In the genomic region with DNA sequence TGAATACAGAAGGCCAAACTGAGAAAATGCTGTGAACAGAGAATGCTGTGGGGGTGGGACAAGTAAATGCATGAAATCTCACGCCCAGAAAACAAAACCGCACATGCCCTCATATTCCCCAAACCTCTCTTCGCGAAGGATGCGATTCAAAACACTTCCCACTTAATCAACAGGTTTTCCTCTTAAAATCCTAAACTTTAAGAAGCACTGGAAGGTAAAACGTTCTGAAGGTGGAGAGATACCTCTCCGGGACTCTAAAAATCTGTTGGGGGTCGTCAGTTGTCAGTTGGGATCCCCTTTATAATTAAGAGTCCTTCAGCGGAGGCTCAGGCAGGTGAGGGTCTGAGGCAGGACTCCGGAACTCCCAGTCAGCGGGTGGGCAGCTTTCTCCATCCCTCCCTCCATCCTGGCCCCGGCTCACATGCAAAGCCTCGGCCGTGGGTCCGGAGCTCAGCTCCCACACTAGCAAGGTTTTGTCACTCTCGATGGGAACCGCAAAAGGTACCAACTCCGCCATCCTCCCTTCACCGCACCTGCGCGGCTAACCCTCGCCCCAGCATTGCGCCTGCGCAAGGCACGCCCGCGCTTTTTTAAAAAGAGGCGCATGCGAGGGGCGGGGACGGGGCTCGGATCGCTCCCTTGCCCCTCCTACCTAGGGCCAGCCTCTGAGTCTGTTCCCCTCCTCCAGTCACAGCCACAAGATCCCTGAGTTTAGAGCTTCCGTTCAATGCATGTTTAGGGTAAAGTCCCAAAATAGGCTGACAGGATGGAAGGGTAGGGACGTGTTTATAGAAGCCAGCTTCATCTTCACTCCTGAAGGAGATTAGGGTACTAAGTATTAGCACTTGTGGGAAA, we compare ENCODE assay signal across 8 cellular contexts. TPM values are rescaled to one million over a fixed set of nuclear protein-coding genes. Genes with fewer than 3 reads are reported as not detected.
DNase-seq lines count a peak whose midpoint lies in the region; ATAC-seq and TF ChIP-seq lines count a peak whose summit lies in the region.

A gene with protein sequence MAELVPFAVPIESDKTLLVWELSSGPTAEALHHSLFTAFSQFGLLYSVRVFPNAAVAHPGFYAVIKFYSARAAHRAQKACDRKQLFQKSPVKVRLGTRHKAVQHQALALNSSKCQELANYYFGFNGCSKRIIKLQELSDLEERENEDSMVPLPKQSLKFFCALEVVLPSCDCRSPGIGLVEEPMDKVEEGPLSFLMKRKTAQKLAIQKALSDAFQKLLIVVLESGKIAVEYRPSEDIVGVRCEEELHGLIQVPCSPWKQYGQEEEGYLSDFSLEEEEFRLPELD (minus strand): TSS at position 563 of the 855 bp plus-strand sequence. CDS start 46 bp downstream, at position 517.

- no peak for TF ChIP-seq EP300 in SK-N-SH (IDR thresholded peaks at IDR 0.05; ENCODE audit: borderline replicate concordance in 1 of 2, low read depth in 1 of 2, low read length in 1 of 2)

- TF ChIP-seq RAD21 in SK-N-SH (IDR thresholded peaks at IDR 0.05; ENCODE audit: low read length) = no peak

- CTCF ChIA-PET in SK-N-SH (lab: Yijun Ruan, JAX) = interaction anchor here (0.9 to 1.4 kb wide), 4 partner anchors 17 to 553 kb away, joined by 3 to 7 read pairs (median 4); no protein-coding TSS in a partner anchor

- peak within 1 kb of the TSS; percentile 82 for H3K27ac Mint-ChIP-seq in progenitor cell of endocrine pancreas

- H3K4me3 Mint-ChIP-seq in progenitor cell of endocrine pancreas (ENCODE audit: low read depth) = peak within 1 kb of the TSS; percentile 87

- H3K9me3 ChIP-seq in SK-N-SH (no peaks in the 10 kb centered on the region), heart right ventricle (no peaks in the 10 kb centered on the region)

- H3K4me1 ChIP-seq in SK-N-SH (ENCODE audit: control insufficient read depth in 1 of 2, insufficient read depth in 2 of 2, low read depth in 1 of 2, low read length in 1 of 2) (peaks cover 3 to 8% of the 10 kb centered on the region in 2 experiments; a peak in 2 of 4 replicates), heart right ventricle (peaks cover 0 to 33% (median 12%) of the 10 kb centered on the region in 9 donors)

- H3K4me2 ChIP-seq in SK-N-SH = peak within 1 kb of the TSS; percentile 89

- H3K36me3 ChIP-seq in SK-N-SH (replicated peaks in 1 of 2; ENCODE audit: control insufficient read depth in 1 of 2, insufficient read depth in 2 of 2, low read length in 1 of 2) (no peaks in the 10 kb centered on the region), heart right ventricle (no peaks in the 10 kb centered on the region)

- no peaks in the 10 kb centered on the region for H3K9me3 Mint-ChIP-seq in progenitor cell of endocrine pancreas (ENCODE audit: low read depth)

- H3K9me2 ChIP-seq in SK-N-SH = no peaks in the 10 kb centered on the region

- H3K36me3 Mint-ChIP-seq in progenitor cell of endocrine pancreas (ENCODE audit: insufficient read depth) = no peaks in the 10 kb centered on the region

- H3K79me2 ChIP-seq in SK-N-SH (ENCODE audit: insufficient read depth) = no peaks in the 10 kb centered on the region

- peak within 1 kb of the TSS; percentile 94 for H2AFZ ChIP-seq in SK-N-SH (ENCODE audit: low read depth)

- H4K20me1 ChIP-seq in SK-N-SH (ENCODE audit: insufficient read depth) = no peaks in the 10 kb centered on the region

- DNase-seq in CMK (ENCODE audit: low read depth) (peak; percentile 45), NCI-H1092 treated with DMSO at 0.1 percent for 48 hours (lab: John Stamatoyannopoulos, UW) (peak; percentile 81), SK-N-SH (peak; percentile 92), heart right ventricle (peak; percentile 49 to 65), progenitor cell of endocrine pancreas (ENCODE audit: low spot score, unreplicated experiment) (peak; percentile 86), ureter (ENCODE audit: low spot score) (peak; percentile 62)
- DNase-seq in activated naive CD4-positive, alpha-beta T cell treated with anti-CD3 and anti-CD28 coated beads, Interleukin-2, amount 50 U/mL, for 16 hours = peak; percentile 82

- peak within 1 kb of the TSS; percentile 65 to 69 for H3K4me3 ChIP-seq in SK-N-SH (ENCODE audit: low read depth in 2 of 2, low read length in 1 of 2)
- peak within 1 kb of the TSS in 9 of 10 donors; percentile 12 to 53 (median 42) for H3K4me3 ChIP-seq in heart right ventricle

- H3K27ac ChIP-seq in SK-N-SH (ENCODE audit: low read depth in 2 of 2, low read length in 1 of 2) (no peak within 1 kb of the TSS), heart right ventricle (no peak within 1 kb of the TSS)

- TF ChIP-seq CTCF in SK-N-SH (IDR thresholded peaks at IDR 0.05) (no peak), heart right ventricle (IDR thresholded peaks at IDR 0.05) (no peak), progenitor cell of endocrine pancreas (IDR thresholded peaks at IDR 0.05; ENCODE audit: unreplicated experiment) (no peak)

- ATAC-seq in GM21737 (IDR thresholded peaks at IDR 0.05; ENCODE audit: unreplicated experiment) = peak; percentile 79
- ATAC-seq in heart right ventricle = peak; percentile 57 to 94 (median 85)

- WGBS in SK-N-SH (ENCODE audit: low lambda C conversion rate) = 4% methylated on average over 34 of the region's 35 CpGs
- 2 to 4% methylated on average over 35 of the region's 35 CpGs for WGBS in heart right ventricle, 2 donors

- H3K9ac ChIP-seq in SK-N-SH = peak within 1 kb of the TSS; percentile 23; the same call in 1 of the 2 replicates

- peaks cover 11% of the 10 kb centered on the region for H3F3A ChIP-seq in SK-N-SH (replicated peaks; ENCODE audit: insufficient read depth)

- peaks cover 16% of the 10 kb centered on the region for H3K4me1 Mint-ChIP-seq in progenitor cell of endocrine pancreas (ENCODE audit: low read depth)

- intact Hi-C loops in heart right ventricle (cut with DNase I) = loop anchor here in 1 of 10 donors (10.0 kb wide), 1 partner anchor 54 kb away; a partner anchor contains a TSS

- no peaks in the 10 kb centered on the region for H3K27me3 Mint-ChIP-seq in progenitor cell of endocrine pancreas

- POLR2A ChIA-PET in SK-N-SH (lab: Yijun Ruan, JAX) = no interaction called here

- no peaks in the 10 kb centered on the region for H3K27me3 ChIP-seq in SK-N-SH (ENCODE audit: insufficient read depth)
- peaks cover 0 to 22% (median 6%) of the 10 kb centered on the region in 7 donors for H3K27me3 ChIP-seq in heart right ventricle

TF ChIP-seq in SK-N-SH, 30 proteins besides CTCF, POLR2A, EP300 and RAD21 (continues in another document):
- TF ChIP-seq GATA2 (CRISPR knock-in tag; IDR thresholded peaks at IDR 0.05) (no peak), YY1 (IDR thresholded peaks at IDR 0.05; ENCODE audit: low read depth) (peak; percentile 44; the same call in 1 of the 2 replicates), FOXM1 (IDR thresholded peaks at IDR 0.05; ENCODE audit: low read depth) (no peak), CHD2 (IDR thresholded peaks at IDR 0.05; ENCODE audit: low read length, partially characterized antibody) (peak; percentile 6), NRF1 (IDR thresholded peaks at IDR 0.05; ENCODE audit: low read depth, low read length) (peak; percentile 92), GABPA (IDR thresholded peaks at IDR 0.05; ENCODE audit: low read depth) (no peak), RCOR1 (IDR thresholded peaks at IDR 0.05; ENCODE audit: low read length) (no peak), TAF1 (IDR thresholded peaks at IDR 0.05; ENCODE audit: borderline replicate concordance, low read depth, low read length) (no peak), SIN3A (IDR thresholded peaks at IDR 0.05; ENCODE audit: borderline replicate concordance, low read depth, low read length) (peak; percentile 54; the same call in 1 of the 2 replicates), MXI1 (IDR thresholded peaks at IDR 0.05; ENCODE audit: low read depth, low read length) (peak; percentile 87), FOXJ3 (CRISPR knock-in tag; IDR thresholded peaks at IDR 0.05) (no peak)
- TF ChIP-seq, protein P1, sequence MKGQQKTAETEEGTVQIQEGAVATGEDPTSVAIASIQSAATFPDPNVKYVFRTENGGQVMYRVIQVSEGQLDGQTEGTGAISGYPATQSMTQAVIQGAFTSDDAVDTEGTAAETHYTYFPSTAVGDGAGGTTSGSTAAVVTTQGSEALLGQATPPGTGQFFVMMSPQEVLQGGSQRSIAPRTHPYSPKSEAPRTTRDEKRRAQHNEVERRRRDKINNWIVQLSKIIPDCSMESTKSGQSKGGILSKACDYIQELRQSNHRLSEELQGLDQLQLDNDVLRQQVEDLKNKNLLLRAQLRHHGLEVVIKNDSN (IDR thresholded peaks at IDR 0.05; ENCODE audit: borderline replicate concordance, low read depth) = no peak
- TF ChIP-seq, protein P2, sequence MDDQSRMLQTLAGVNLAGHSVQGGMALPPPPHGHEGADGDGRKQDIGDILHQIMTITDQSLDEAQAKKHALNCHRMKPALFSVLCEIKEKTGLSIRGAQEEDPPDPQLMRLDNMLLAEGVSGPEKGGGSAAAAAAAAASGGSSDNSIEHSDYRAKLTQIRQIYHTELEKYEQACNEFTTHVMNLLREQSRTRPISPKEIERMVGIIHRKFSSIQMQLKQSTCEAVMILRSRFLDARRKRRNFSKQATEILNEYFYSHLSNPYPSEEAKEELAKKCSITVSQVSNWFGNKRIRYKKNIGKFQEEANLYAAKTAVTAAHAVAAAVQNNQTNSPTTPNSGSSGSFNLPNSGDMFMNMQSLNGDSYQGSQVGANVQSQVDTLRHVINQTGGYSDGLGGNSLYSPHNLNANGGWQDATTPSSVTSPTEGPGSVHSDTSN (IDR thresholded peaks at IDR 0.05) = no peak
- TF ChIP-seq, protein P3, sequence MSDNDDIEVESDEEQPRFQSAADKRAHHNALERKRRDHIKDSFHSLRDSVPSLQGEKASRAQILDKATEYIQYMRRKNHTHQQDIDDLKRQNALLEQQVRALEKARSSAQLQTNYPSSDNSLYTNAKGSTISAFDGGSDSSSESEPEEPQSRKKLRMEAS (IDR thresholded peaks at IDR 0.05; ENCODE audit: low read depth) = peak; percentile 84

RNA-seq across cellular contexts. Expression of the gene that starts here (rescaled TPM):
- polyA plus RNA-seq in SK-N-SH (2012; rRNA removed) (1.8 and 2.5 TPM in 2 replicates), heart right ventricle (not detected)
- polyA plus RNA-seq in SK-N-SH (2012; cell fraction: cytosol; rRNA removed) = 2.0 and 2.3 TPM in 2 replicates
- 2.8 and 4.1 TPM in 2 replicates for polyA plus RNA-seq in SK-N-SH (2012; cell fraction: nucleus; rRNA removed)
- total RNA-seq in heart right ventricle (1 to 10 TPM in 1 of 10 donors, under 1 TPM in 1, not detected in 8; 0.46 to 1.3 TPM), progenitor cell of endocrine pancreas (4.2 and 4.8 TPM in 2 replicates), ureter (1.1 TPM)
